9 cellular contexts compared by ENCODE assay signal in the genomic region with DNA sequence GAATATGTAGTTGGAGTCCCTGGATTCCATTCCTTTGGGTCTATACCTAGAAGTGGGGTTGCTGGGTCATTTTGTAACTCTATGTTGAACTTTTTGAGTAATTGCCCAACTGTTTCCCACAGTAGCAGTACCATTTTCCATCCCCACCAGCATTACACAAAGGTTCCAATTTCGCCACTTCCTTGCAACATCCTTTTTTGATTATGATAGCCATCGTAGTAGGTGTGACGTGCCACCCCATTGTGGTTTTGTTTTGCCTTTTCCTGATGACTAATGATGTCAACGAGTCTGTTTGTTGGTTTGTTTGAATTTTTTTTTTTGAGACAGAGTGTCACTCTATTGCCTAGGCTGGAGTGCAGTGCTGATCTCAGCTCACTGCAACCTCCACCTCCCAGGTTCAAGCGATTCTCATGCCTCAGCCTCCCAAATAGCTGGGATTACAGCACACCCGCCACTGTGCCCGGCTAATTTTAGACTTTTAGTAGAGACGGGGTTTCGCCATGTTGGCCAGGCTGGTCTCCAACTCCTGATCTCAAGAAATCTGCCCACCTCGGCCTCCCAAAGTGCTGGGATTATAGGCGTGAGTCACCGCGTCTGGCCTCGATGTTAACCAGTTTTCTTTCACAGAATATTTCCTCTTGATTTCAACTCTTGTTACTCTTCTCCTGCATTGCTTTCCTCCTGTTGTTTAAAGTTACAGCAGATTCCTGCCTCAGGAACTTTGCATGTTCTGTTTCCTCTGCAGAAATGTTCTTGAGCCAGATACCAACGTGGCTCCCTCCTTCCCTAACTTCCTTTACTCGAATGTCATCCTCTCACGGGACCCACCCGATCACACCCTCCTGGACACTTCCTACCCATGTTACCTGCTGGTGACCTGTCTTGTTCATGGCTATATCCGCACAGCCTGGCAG. TPM values are rescaled to one million over a fixed set of nuclear protein-coding genes. Genes with fewer than 3 reads are reported as not detected.
A peak's percentile ranks its signal among the peaks of the same experiment; 100 is the strongest.
DNase-seq lines count a peak whose midpoint lies in the region; ATAC-seq and TF ChIP-seq lines count a peak whose summit lies in the region.
"Had no signal": no experiment of that assay in that cellular context is flagged by ENCODE, and none has a peak within 500 bp of the region (broad histone marks: within the 10 kb centered on the region; RNA-seq: fewer than 3 reads in every experiment).

No MANE protein-coding gene starts in this region.

- DNase-seq in EH (ENCODE audit: low read depth) (peak; percentile 54), OCI-M1 (lab: John Stamatoyannopoulos, UW) (peak; percentile 28), glutamatergic neuron (no peak), NCI-H1436 (lab: John Stamatoyannopoulos, UW) (no peak), HK-2 (ENCODE audit: unreplicated experiment) (no peak)
- DNase-seq in activated naive CD8-positive, alpha-beta T cell treated with anti-CD3 and anti-CD28 coated beads, Interleukin-2, amount 10 ng/mL, durations not matched to agents 7 days and 5 days: no peak
- peak; percentile 83 for DNase-seq in natural killer cell treated with Interleukin-12 subunit alpha and Interleukin-12 subunit beta and Interleukin-15 and Interleukin-18, amount 100 ng/mL, for 72 hours (ENCODE audit: low spot score)
- DNase-seq: anterior cingulate cortex had no signal

- peak; percentile 28 for ATAC-seq in activated naive CD8-positive, alpha-beta T cell treated with anti-CD3 and anti-CD28 coated beads, Interleukin-2, amount 10 ng/mL, durations not matched to agents 7 days and 5 days (ENCODE audit: low read depth)
- peak; percentile 75 to 88 for ATAC-seq in natural killer cell treated with Interleukin-12 subunit alpha and Interleukin-12 subunit beta and Interleukin-15 and Interleukin-18, amount 100 ng/mL, for 72 hours
- no peak for ATAC-seq in GM19351 (IDR thresholded peaks at IDR 0.05; ENCODE audit: unreplicated experiment)

- H3K4me1 Mint-ChIP-seq in activated naive CD8-positive, alpha-beta T cell treated with anti-CD3 and anti-CD28 coated beads, Interleukin-2, amount 10 ng/mL, durations not matched to agents 7 days and 5 days: peaks cover 19% of the 10 kb centered on the region
- peaks cover 33% of the 10 kb centered on the region in 2 donors for H3K4me1 Mint-ChIP-seq in natural killer cell treated with Interleukin-12 subunit alpha and Interleukin-12 subunit beta and Interleukin-15 and Interleukin-18, amount 100 ng/mL, for 72 hours (ENCODE audit: low read depth in 2 of 2)
- peaks cover 12% of the 10 kb centered on the region for H3K4me1 Mint-ChIP-seq in glutamatergic neuron (ENCODE audit: low read depth, unreplicated experiment)

- no peaks in the 10 kb centered on the region for H3K36me3 Mint-ChIP-seq in activated naive CD8-positive, alpha-beta T cell treated with anti-CD3 and anti-CD28 coated beads, Interleukin-2, amount 10 ng/mL, durations not matched to agents 7 days and 5 days
- no peaks in the 10 kb centered on the region for H3K36me3 Mint-ChIP-seq in natural killer cell treated with Interleukin-12 subunit alpha and Interleukin-12 subunit beta and Interleukin-15 and Interleukin-18, amount 100 ng/mL, for 72 hours
- peaks cover 4% of the 10 kb centered on the region for H3K36me3 Mint-ChIP-seq in glutamatergic neuron (ENCODE audit: unreplicated experiment)

- H3K27me3 Mint-ChIP-seq in activated naive CD8-positive, alpha-beta T cell treated with anti-CD3 and anti-CD28 coated beads, Interleukin-2, amount 10 ng/mL, durations not matched to agents 7 days and 5 days: peaks cover 2% of the 10 kb centered on the region
- peaks cover 4 to 9% of the 10 kb centered on the region in 2 donors for H3K27me3 Mint-ChIP-seq in natural killer cell treated with Interleukin-12 subunit alpha and Interleukin-12 subunit beta and Interleukin-15 and Interleukin-18, amount 100 ng/mL, for 72 hours
- H3K27me3 Mint-ChIP-seq in glutamatergic neuron (ENCODE audit: unreplicated experiment): peaks cover 10% of the 10 kb centered on the region

- no peak for TF ChIP-seq CTCF in glutamatergic neuron (IDR thresholded peaks at IDR 0.05; ENCODE audit: partially characterized antibody, unreplicated experiment)

- no peaks in the 10 kb centered on the region for H3K9me3 Mint-ChIP-seq in activated naive CD8-positive, alpha-beta T cell treated with anti-CD3 and anti-CD28 coated beads, Interleukin-2, amount 10 ng/mL, durations not matched to agents 7 days and 5 days
- H3K9me3 Mint-ChIP-seq in natural killer cell treated with Interleukin-12 subunit alpha and Interleukin-12 subunit beta and Interleukin-15 and Interleukin-18, amount 100 ng/mL, for 72 hours: no peaks in the 10 kb centered on the region
- H3K9me3 Mint-ChIP-seq in glutamatergic neuron (ENCODE audit: unreplicated experiment): peaks cover 8% of the 10 kb centered on the region

- no peak overlapping the region for H3K4me3 Mint-ChIP-seq in activated naive CD8-positive, alpha-beta T cell treated with anti-CD3 and anti-CD28 coated beads, Interleukin-2, amount 10 ng/mL, durations not matched to agents 7 days and 5 days
- peak overlapping the region; percentile 85 for H3K4me3 Mint-ChIP-seq in natural killer cell treated with Interleukin-12 subunit alpha and Interleukin-12 subunit beta and Interleukin-15 and Interleukin-18, amount 100 ng/mL, for 72 hours
- H3K4me3 Mint-ChIP-seq in glutamatergic neuron (ENCODE audit: unreplicated experiment): no peak overlapping the region

- peak overlapping the region; percentile 23 for H3K27ac Mint-ChIP-seq in activated naive CD8-positive, alpha-beta T cell treated with anti-CD3 and anti-CD28 coated beads, Interleukin-2, amount 10 ng/mL, durations not matched to agents 7 days and 5 days
- H3K27ac Mint-ChIP-seq in natural killer cell treated with Interleukin-12 subunit alpha and Interleukin-12 subunit beta and Interleukin-15 and Interleukin-18, amount 100 ng/mL, for 72 hours: peak overlapping the region; percentile 74 to 89
- no peak overlapping the region for H3K27ac Mint-ChIP-seq in glutamatergic neuron (ENCODE audit: unreplicated experiment)

- POLR2A ChIA-PET in activated naive CD8-positive, alpha-beta T cell treated with anti-CD3 and anti-CD28 coated beads, Interleukin-2, amount 10 ng/mL, durations not matched to agents 7 days and 5 days (lab: Charles Lee): interaction anchor here (0.7 kb wide), 1 partner anchor 12 kb away, joined by 3 read pairs; no protein-coding TSS in a partner anchor

RNA-seq across cellular contexts. Expression of gene PEX11G, which starts 3.6 kb away (rescaled TPM):
- total RNA-seq in activated naive CD8-positive, alpha-beta T cell treated with anti-CD3 and anti-CD28 coated beads, Interleukin-2, amount 10 ng/mL, durations not matched to agents 7 days and 5 days: 1 to 10 TPM; 1.0 to 1.3 TPM
- total RNA-seq in natural killer cell treated with Interleukin-12 subunit alpha and Interleukin-12 subunit beta and Interleukin-15 and Interleukin-18, amount 100 ng/mL, for 72 hours: 1 to 10 TPM; 1.2 to 1.4 TPM
- total RNA-seq in glutamatergic neuron (ENCODE audit: unreplicated experiment): 2.6 TPM

RNA-seq across cellular contexts. Expression of gene ZNF358, which starts 23.5 kb away (rescaled TPM):
- total RNA-seq in activated naive CD8-positive, alpha-beta T cell treated with anti-CD3 and anti-CD28 coated beads, Interleukin-2, amount 10 ng/mL, durations not matched to agents 7 days and 5 days: 10 to 100 TPM; 12.6 to 13.1 TPM
- 10 to 100 TPM; 10.2 to 15.6 TPM for total RNA-seq in natural killer cell treated with Interleukin-12 subunit alpha and Interleukin-12 subunit beta and Interleukin-15 and Interleukin-18, amount 100 ng/mL, for 72 hours
- total RNA-seq in glutamatergic neuron (ENCODE audit: unreplicated experiment): 148 TPM

RNA-seq across cellular contexts. Expression of gene MCOLN1, which starts 30.0 kb away (rescaled TPM):
- total RNA-seq in activated naive CD8-positive, alpha-beta T cell treated with anti-CD3 and anti-CD28 coated beads, Interleukin-2, amount 10 ng/mL, durations not matched to agents 7 days and 5 days: 10 to 100 TPM; 17.5 to 18.2 TPM
- 10 to 100 TPM; 26.0 to 41.2 TPM for total RNA-seq in natural killer cell treated with Interleukin-12 subunit alpha and Interleukin-12 subunit beta and Interleukin-15 and Interleukin-18, amount 100 ng/mL, for 72 hours
- total RNA-seq in glutamatergic neuron (ENCODE audit: unreplicated experiment): 39.8 TPM

RNA-seq across cellular contexts. Expression of gene PNPLA6, which starts 43.1 kb away (rescaled TPM):
- 100 to 1,000 TPM; 152 to 155 TPM for total RNA-seq in activated naive CD8-positive, alpha-beta T cell treated with anti-CD3 and anti-CD28 coated beads, Interleukin-2, amount 10 ng/mL, durations not matched to agents 7 days and 5 days
- total RNA-seq in natural killer cell treated with Interleukin-12 subunit alpha and Interleukin-12 subunit beta and Interleukin-15 and Interleukin-18, amount 100 ng/mL, for 72 hours: 100 to 1,000 TPM; 259 to 369 TPM
- 82.0 TPM for total RNA-seq in glutamatergic neuron (ENCODE audit: unreplicated experiment)

Comparison
In these comparisons a context has a peak if more than half of its experiments do, and no peak if none do; other contexts are left out.
1. DNase-seq: peak in EH (single experiment), OCI-M1 (single experiment) and natural killer cell treated with Interleukin-12 subunit alpha and Interleukin-12 subunit beta and Interleukin-15 and Interleukin-18, amount 100 ng/mL, for 72 hours (single experiment); none in activated naive CD8-positive, alpha-beta T cell treated with anti-CD3 and anti-CD28 coated beads, Interleukin-2, amount 10 ng/mL, durations not matched to agents 7 days and 5 days (single experiment), glutamatergic neuron (single experiment), NCI-H1436 (single experiment) and HK-2 (single experiment).